Comparison of ENCODE assay signal across 17 cellular contexts in genomic region chr10:29586509-29586908, GRCh38. TPM values are rescaled to one million over a fixed set of nuclear protein-coding genes. Genes with fewer than 3 reads are reported as not detected.
DNase-seq lines count a peak whose midpoint lies in the region; ATAC-seq and TF ChIP-seq lines count a peak whose summit lies in the region.
"Had no signal": no experiment of that assay in that cellular context is flagged by ENCODE, and none has a peak within 500 bp of the region (broad histone marks: within the 10 kb centered on the region; RNA-seq: fewer than 3 reads in every experiment).

No MANE protein-coding gene starts in this region.

- H3K27me3 ChIP-seq in left ventricle myocardium inferior (ENCODE audit: low read depth): no peaks in the 10 kb centered on the region
- no peaks in the 10 kb centered on the region for H3K27me3 ChIP-seq in right cardiac atrium (ENCODE audit: control insufficient read depth, insufficient read depth)
- no peaks in the 10 kb centered on the region for H3K27me3 ChIP-seq in skeletal muscle tissue (ENCODE audit: control insufficient read depth in 3 of 3, insufficient read depth in 3 of 3, low read length in 3 of 3)
- no peaks in the 10 kb centered on the region for H3K27me3 ChIP-seq in H7 (ENCODE audit: control insufficient read depth, insufficient read depth, low read length)
- no peaks in the 10 kb centered on the region for H3K27me3 ChIP-seq in A673 (replicated peaks; ENCODE audit: insufficient read depth, low read depth, low read length, poor library complexity)

- ATAC-seq in Right ventricle myocardium superior (ENCODE audit: poor library complexity): no peak
- no peak for ATAC-seq in right cardiac atrium
- ATAC-seq: activated naive CD8-positive, alpha-beta T cell treated with anti-CD3 and anti-CD28 coated beads, Interleukin-2, amount 50 U/mL, for 24 hours; activated T-cell treated with anti-CD3 and anti-CD28 coated beads, Interleukin-2, amount 50 U/mL, for 4 hours had no signal

- no peaks in the 10 kb centered on the region for H3K9me3 ChIP-seq in left ventricle myocardium inferior (replicated peaks)
- H3K9me3 ChIP-seq in right cardiac atrium (ENCODE audit: control insufficient read depth, low read length): no peaks in the 10 kb centered on the region
- H3K9me3 ChIP-seq in skeletal muscle tissue (ENCODE audit: control insufficient read depth in 3 of 3, low read length in 3 of 3): no peaks in the 10 kb centered on the region
- no peaks in the 10 kb centered on the region for H3K9me3 ChIP-seq in A673 (ENCODE audit: low read depth, low read length, poor library complexity, severe bottlenecking)
- H3K9me3 ChIP-seq: A549 had no signal

- H3K4me3 ChIP-seq in left ventricle myocardium inferior (peak overlapping the region; percentile 22), right cardiac atrium (ENCODE audit: low read length) (no peak overlapping the region), skeletal muscle tissue (ENCODE audit: low read length in 3 of 3) (peak overlapping the region; percentile 51 to 52 (median 51)), H7 (ENCODE audit: insufficient read depth, low read depth, low read length) (no peak overlapping the region), A673 (ENCODE audit: low read depth, low read length, poor library complexity, severe bottlenecking) (no peak overlapping the region)
- H3K4me3 ChIP-seq: A549 had no signal

- peak overlapping the region in 2 of 3 donors; percentile 36 to 68 for H3K9ac ChIP-seq in skeletal muscle tissue (ENCODE audit: low read depth in 1 of 3, low read length in 3 of 3)

- no peak for DNase-seq in left ventricle myocardium inferior
- DNase-seq in Right ventricle myocardium superior: no peak
- DNase-seq in right cardiac atrium: no peak
- no peak for DNase-seq in H7
- DNase-seq in activated CD8-positive, alpha-beta memory T cell treated with anti-CD3 and anti-CD28 coated beads, Interleukin-2, amount 50 U/mL, for 48 hours: no peak
- DNase-seq in COR-L47 (lab: John Stamatoyannopoulos, UW): no peak
- DNase-seq in A673 (ENCODE audit: low spot score): no peak
- DNase-seq: activated CD4-positive, alpha-beta T cell treated with anti-CD3 and anti-CD28 coated beads, Interleukin-2, amount 10 ng/mL, durations not matched to agents 24 days and 14 days; activated gamma-delta T cell treated with Interleukin-2 at 50 U/mL for 16 hours; activated naive CD8-positive, alpha-beta T cell treated with anti-CD3 and anti-CD28 coated beads, Interleukin-2, amount 50 U/mL, for 24 hours; activated T-cell treated with anti-CD3 and anti-CD28 coated beads, Interleukin-2, amount 50 U/mL, for 4 hours; CD8-positive, alpha-beta memory T cell; effector CD4-positive, alpha-beta T cell; NCI-H2081 treated with DMSO at 0.1 percent for 48 hours had no signal

- H3K27ac ChIP-seq in left ventricle myocardium inferior (replicated peaks) (peak overlapping the region; percentile 85), right cardiac atrium (ENCODE audit: low read length) (peak overlapping the region; percentile 43), skeletal muscle tissue (ENCODE audit: low read depth, low read length) (peak overlapping the region; percentile 90), A673 (ENCODE audit: low read depth, low read length, poor library complexity, severe bottlenecking) (no peak overlapping the region)
- H3K27ac ChIP-seq: A549, VCaP had no signal

- no TSS peak for BruUV-seq in A673 (replicated peaks; lab: Mats Ljungman, UMichigan)

- peaks cover 88% of the 10 kb centered on the region for H3K4me1 ChIP-seq in left ventricle myocardium inferior
- H3K4me1 ChIP-seq in right cardiac atrium (ENCODE audit: control insufficient read depth, insufficient read depth, low read length): peaks cover 5% of the 10 kb centered on the region
- H3K4me1 ChIP-seq in skeletal muscle tissue (ENCODE audit: control insufficient read depth in 3 of 3, insufficient read depth in 3 of 3, low read length in 3 of 3): peaks cover 68 to 84% (median 80%) of the 10 kb centered on the region in 3 donors
- peaks cover 40% of the 10 kb centered on the region for H3K4me1 ChIP-seq in A673 (ENCODE audit: insufficient read depth, low read length, poor library complexity, severe bottlenecking)

- POLR2A ChIA-PET in A673 (lab: Charles Lee; ENCODE audit: low non-redundant PET): no interaction called here

- TF ChIP-seq CTCF in left ventricle myocardium inferior (IDR thresholded peaks at IDR 0.05; ENCODE audit: borderline replicate concordance): no peak
- no peak for TF ChIP-seq CTCF in A673 (conservative IDR thresholded peaks at IDR 0.05; ENCODE audit: low read depth, low read length)

- WGBS in right cardiac atrium: 92% methylated on average over 4 of the region's 4 CpGs

- intact Hi-C loops in left ventricle myocardium inferior (cut with micrococcal nuclease): no loop called here
- intact Hi-C loops in Right ventricle myocardium superior (cut with DNase I): no loop called here
- intact Hi-C loops in right cardiac atrium (cut with DNase I): loop anchor here in 1 of 4 donors (10.0 kb wide), 1 partner anchor 62 kb away; no protein-coding TSS in a partner anchor
- intact Hi-C loops in A673 (cut with micrococcal nuclease; ENCODE audit: unreplicated experiment): no loop called here

- H3K36me3 ChIP-seq in left ventricle myocardium inferior (no peaks in the 10 kb centered on the region), skeletal muscle tissue (ENCODE audit: control insufficient read depth in 3 of 3, insufficient read depth in 3 of 3, low read length in 3 of 3) (peaks cover 0 to 3% (median 2%) of the 10 kb centered on the region in 3 donors), H7 (replicated peaks; ENCODE audit: control insufficient read depth, insufficient read depth, low read length) (no peaks in the 10 kb centered on the region), A673 (ENCODE audit: insufficient read depth, low read length, poor library complexity, severe bottlenecking) (no peaks in the 10 kb centered on the region)

- CTCF ChIA-PET in A673 (lab: Charles Lee): no interaction called here

RNA-seq across cellular contexts. Expression of gene SVIL, which starts 48.3 kb away (rescaled TPM):
- total RNA-seq in left ventricle myocardium inferior: 403 TPM
- total RNA-seq in Right ventricle myocardium superior: 298 TPM
- 100 to 1,000 TPM; 254 to 374 (median 287) TPM for total RNA-seq in right cardiac atrium
- polyA plus RNA-seq in right cardiac atrium: 106 TPM
- total RNA-seq in skeletal muscle tissue: 153 TPM
- total RNA-seq in H7 (2014; rRNA removed; shearing (Covaris generic)): 14.5 and 17.2 TPM in 2 replicates
- 28.0 and 31.9 TPM in 2 replicates for total RNA-seq in A673 (2021)

Comparison
In these comparisons a context has a peak if more than half of its experiments do, and no peak if none do; other contexts are left out.
1. H3K4me3 ChIP-seq: peak in left ventricle myocardium inferior (single experiment) and skeletal muscle tissue (3 of 3); none in right cardiac atrium (single experiment), H7 (single experiment) and A673 (single experiment).